8 cellular contexts compared by ENCODE assay signal in the genomic region with DNA sequence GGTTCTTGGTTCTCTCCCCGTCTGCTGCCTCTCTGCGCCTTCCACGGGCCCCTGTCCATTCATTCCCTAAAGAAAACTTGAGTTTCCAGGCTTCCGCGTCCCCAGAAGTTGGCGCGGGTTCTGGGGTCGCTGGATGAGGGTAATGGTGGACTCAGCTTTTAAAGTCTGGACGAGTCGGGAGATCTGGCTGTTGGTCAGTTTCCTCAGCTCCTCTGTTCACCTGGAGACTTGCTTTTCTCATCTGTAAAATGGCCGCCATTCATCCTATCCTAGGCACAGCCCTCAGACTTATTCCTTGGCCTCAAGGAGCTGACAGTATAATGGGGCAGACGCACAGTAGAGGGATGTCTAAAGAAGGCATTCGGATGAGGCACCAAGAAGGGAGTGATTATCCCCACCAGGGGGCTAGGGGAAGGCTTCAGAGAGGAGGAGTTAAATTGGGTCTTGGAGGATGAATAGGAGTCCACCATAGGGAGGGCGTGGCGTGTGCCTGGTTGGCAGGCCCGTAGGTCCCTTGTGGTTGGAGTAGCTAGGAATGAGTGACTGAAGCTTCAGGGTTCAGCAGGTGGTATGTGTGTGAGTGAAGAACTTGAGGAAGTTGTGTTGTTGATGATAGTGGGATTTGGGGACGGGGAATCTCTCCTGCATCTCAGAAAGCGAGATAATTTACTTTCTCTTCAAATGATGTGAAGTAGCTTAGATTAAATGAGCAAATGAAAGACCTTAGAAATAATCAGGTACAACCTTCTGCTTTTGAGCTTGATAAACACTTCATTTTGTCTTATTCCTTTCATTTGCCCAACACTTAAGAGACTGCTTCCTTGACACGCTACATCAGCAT. TPM values are rescaled to one million over a fixed set of nuclear protein-coding genes. Genes with fewer than 3 reads are reported as not detected.
DNase-seq lines count a peak whose midpoint lies in the region; ATAC-seq and TF ChIP-seq lines count a peak whose summit lies in the region.

No MANE protein-coding gene starts in this region.

- no peaks in the 10 kb centered on the region for H3K27me3 ChIP-seq in BJ (ENCODE audit: control insufficient read depth, insufficient read depth, low read length)
- H3K27me3 ChIP-seq in GM23338 (ENCODE audit: insufficient read depth), result no peaks in the 10 kb centered on the region
- no peaks in the 10 kb centered on the region for H3K27me3 ChIP-seq in ectodermal cell (ENCODE audit: control insufficient read depth, insufficient read depth, low read length, poor library complexity, severe bottlenecking)
- no peaks in the 10 kb centered on the region for H3K27me3 ChIP-seq in muscle layer of colon (ENCODE audit: control insufficient read depth in 1 of 2, insufficient read depth in 2 of 2, low read length in 2 of 2)

- peak overlapping the region; percentile 92 for H3K4me3 Mint-ChIP-seq in GM23338
- peak overlapping the region; percentile 97 for H3K4me3 Mint-ChIP-seq in T-helper 1 cell treated with Interleukin-12 subunit alpha and Interleukin-12 subunit beta and Interleukin-4 antibody, amounts not matched to agents 30 μg/mL and 1 μg/mL, for 36 hours

- peak overlapping the region; percentile 79 for H2AFZ ChIP-seq in GM23338

- H3K9ac ChIP-seq in muscle layer of colon (ENCODE audit: low read length), result peak overlapping the region; percentile 89

- peak overlapping the region; percentile 98 for H3K27ac Mint-ChIP-seq in GM23338
- H3K27ac Mint-ChIP-seq in T-helper 1 cell treated with Interleukin-12 subunit alpha and Interleukin-12 subunit beta and Interleukin-4 antibody, amounts not matched to agents 30 μg/mL and 1 μg/mL, for 36 hours, result peak overlapping the region; percentile 94

- H3K4me1 ChIP-seq in GM23338 (ENCODE audit: insufficient read depth) (no peaks in the 10 kb centered on the region), ectodermal cell (ENCODE audit: control insufficient read depth, insufficient read depth, low read length) (no peaks in the 10 kb centered on the region), muscle layer of colon (ENCODE audit: insufficient read depth, low read length) (peaks cover 9% of the 10 kb centered on the region), urinary bladder (ENCODE audit: insufficient read depth) (no peaks in the 10 kb centered on the region)

- peak; percentile 71 for ATAC-seq in GM23338
- no peak for ATAC-seq in GM18909 (IDR thresholded peaks at IDR 0.05; ENCODE audit: poor library complexity, unreplicated experiment)

- H3K9me3 Mint-ChIP-seq in GM23338, result no peaks in the 10 kb centered on the region
- H3K9me3 Mint-ChIP-seq in T-helper 1 cell treated with Interleukin-12 subunit alpha and Interleukin-12 subunit beta and Interleukin-4 antibody, amounts not matched to agents 30 μg/mL and 1 μg/mL, for 36 hours, result no peaks in the 10 kb centered on the region

- TF ChIP-seq CTCF in BJ (IDR thresholded peaks at IDR 0.05; ENCODE audit: insufficient read depth, low read depth, low read length), result peak; percentile 18; the same call in 1 of the 2 replicates
- peak; percentile 15 to 33; a peak in 2 of 4 replicates for TF ChIP-seq CTCF in GM23338 (conservative IDR thresholded peaks at IDR 0.05; ENCODE audit: low read depth in 2 of 2)

- H3K4me3 ChIP-seq in BJ (ENCODE audit: low read depth, low read length) (peak overlapping the region; percentile 72), GM23338 (peak overlapping the region; percentile 85), ectodermal cell (ENCODE audit: insufficient read depth, low read depth, low read length) (peak overlapping the region; percentile 72), muscle layer of colon (ENCODE audit: low read depth in 1 of 2, low read length in 2 of 2) (peak overlapping the region; percentile 57 to 79), urinary bladder (ENCODE audit: low read depth, low read length) (peak overlapping the region; percentile 52)

- H4K20me1 ChIP-seq in GM23338 (replicated peaks; ENCODE audit: insufficient read depth), result no peaks in the 10 kb centered on the region

- H3K9me2 ChIP-seq in GM23338 (ENCODE audit: insufficient read depth), result no peaks in the 10 kb centered on the region

- 0 out of 2 replicates have a peak, but pooled peaks cover 3% of the 10 kb centered on the region for H3F3A ChIP-seq in GM23338 (replicated peaks; ENCODE audit: low read depth)

- DNase-seq in BJ (ENCODE audit: low read depth), result no peak
- DNase-seq in GM23338 (ENCODE audit: low spot score), result peak; percentile 94
- DNase-seq in AG20443 (ENCODE audit: low spot score), result no peak

- peak overlapping the region; percentile 95 for H3K27ac ChIP-seq in GM23338 (ENCODE audit: low read depth)
- H3K27ac ChIP-seq in ectodermal cell (ENCODE audit: insufficient read depth, low read depth, low read length, poor library complexity, severe bottlenecking), result peak overlapping the region; percentile 91
- H3K27ac ChIP-seq in muscle layer of colon (ENCODE audit: low read depth, low read length), result peak overlapping the region; percentile 74
- peak overlapping the region; percentile 68 for H3K27ac ChIP-seq in urinary bladder (ENCODE audit: low read depth)

- H3K36me3 ChIP-seq in BJ (ENCODE audit: control insufficient read depth, insufficient read depth, low read length) (no peaks in the 10 kb centered on the region), GM23338 (ENCODE audit: insufficient read depth) (0 out of 2 replicates have a peak, but pooled peaks cover 3% of the 10 kb centered on the region), ectodermal cell (ENCODE audit: control insufficient read depth, insufficient read depth, low read length) (no peaks in the 10 kb centered on the region), muscle layer of colon (ENCODE audit: insufficient read depth, low read length) (peaks cover 5% of the 10 kb centered on the region), urinary bladder (ENCODE audit: insufficient read depth) (no peaks in the 10 kb centered on the region)

- POLR2A ChIA-PET in BJ (lab: Charles Lee), result interaction anchor here (0.9 kb wide), 1 partner anchor 32 kb away, joined by 3 read pairs; the partner anchor contains the start of gene CCP110

- H3K4me1 Mint-ChIP-seq in GM23338, result peaks cover 12% of the 10 kb centered on the region
- H3K4me1 Mint-ChIP-seq in T-helper 1 cell treated with Interleukin-12 subunit alpha and Interleukin-12 subunit beta and Interleukin-4 antibody, amounts not matched to agents 30 μg/mL and 1 μg/mL, for 36 hours (ENCODE audit: low read depth), result peaks cover 10% of the 10 kb centered on the region

- H3K79me2 ChIP-seq in GM23338 (replicated peaks; ENCODE audit: insufficient read depth), result peaks cover 32% of the 10 kb centered on the region

- H3K4me2 ChIP-seq in GM23338, result peak overlapping the region; percentile 82

- H3K27me3 Mint-ChIP-seq in GM23338 (ENCODE audit: insufficient read depth, low read depth, poor library complexity), result peaks cover 11% of the 10 kb centered on the region
- no peaks in the 10 kb centered on the region for H3K27me3 Mint-ChIP-seq in T-helper 1 cell treated with Interleukin-12 subunit alpha and Interleukin-12 subunit beta and Interleukin-4 antibody, amounts not matched to agents 30 μg/mL and 1 μg/mL, for 36 hours (ENCODE audit: low read depth)

- 10 to 11% methylated on average over 19 of the region's 19 CpGs for WGBS in ectodermal cell, 2 experiments
- WGBS in urinary bladder, result 32% methylated on average over 19 of the region's 19 CpGs

- H3K36me3 Mint-ChIP-seq in GM23338 (ENCODE audit: low read depth), result peaks cover 11% of the 10 kb centered on the region; the same call in 2 of the 3 replicates
- peaks cover 10% of the 10 kb centered on the region for H3K36me3 Mint-ChIP-seq in T-helper 1 cell treated with Interleukin-12 subunit alpha and Interleukin-12 subunit beta and Interleukin-4 antibody, amounts not matched to agents 30 μg/mL and 1 μg/mL, for 36 hours (ENCODE audit: low read depth)

- H3K9me3 ChIP-seq in ectodermal cell (ENCODE audit: control insufficient read depth, low read length) (no peaks in the 10 kb centered on the region), muscle layer of colon (ENCODE audit: low read length) (no peaks in the 10 kb centered on the region)

- CTCF ChIA-PET in BJ (lab: Yijun Ruan, JAX), result interaction anchor here (0.6 to 2.9 kb wide), 12 partner anchors 8 to 1347 kb away, joined by 3 to 14 read pairs (median 5); no protein-coding TSS in a partner anchor

TF ChIP-seq in GM23338, 12 proteins besides CTCF, POLR2A, EP300 and RAD21 (continues in another document):
- peak; percentile 13; the same call in 1 of the 2 replicates for TF ChIP-seq CREB1 (CRISPR knock-in tag; IDR thresholded peaks at IDR 0.05; ENCODE audit: low read depth)

RNA-seq across cellular contexts. Expression of gene VPS35L, which starts 0.7 kb away (rescaled TPM):
- polyA plus RNA-seq in BJ (2011; rRNA removed) (40.1 and 83.2 TPM in 2 replicates), GM23338 (2016; fragmentation: Nextera tagmentation; extraction: Ambion mirVana) (48.0 and 49.7 TPM in 2 replicates), urinary bladder (33.8 TPM)
- polyA minus RNA-seq in BJ (2011; rRNA and poly(A)+ RNA removed), result 72.0 and 82.5 TPM in 2 replicates
- total RNA-seq in GM23338 (2014; rRNA removed; shearing (Covaris generic)), result 54.6 and 61.3 TPM in 2 replicates
- 58.3 TPM for polyA plus RNA-seq in ectodermal cell (2013, experiment 1 of 4)
- 62.4 TPM for polyA plus RNA-seq in ectodermal cell (2013, experiment 2 of 4)
- 47.6 TPM for polyA plus RNA-seq in ectodermal cell (2013, experiment 3 of 4)
- 50.3 TPM for polyA plus RNA-seq in ectodermal cell (2013, experiment 4 of 4)
- 46.3 TPM for total RNA-seq in urinary bladder

RNA-seq across cellular contexts. Expression of gene CCP110, which starts 32.4 kb away (rescaled TPM):
- 2.6 and 5.6 TPM in 2 replicates for polyA plus RNA-seq in BJ (2011; rRNA removed)
- polyA minus RNA-seq in BJ (2011; rRNA and poly(A)+ RNA removed), result 1.7 and 2.7 TPM in 2 replicates
- 20.9 and 25.4 TPM in 2 replicates for total RNA-seq in GM23338 (2014; rRNA removed; shearing (Covaris generic))
- 8.3 and 10.7 TPM in 2 replicates for polyA plus RNA-seq in GM23338 (2016; fragmentation: Nextera tagmentation; extraction: Ambion mirVana)
- polyA plus RNA-seq in ectodermal cell (2013, experiment 1 of 4), result 18.8 TPM
- 19.5 TPM for polyA plus RNA-seq in ectodermal cell (2013, experiment 2 of 4)
- polyA plus RNA-seq in ectodermal cell (2013, experiment 3 of 4), result 16.0 TPM
- 18.2 TPM for polyA plus RNA-seq in ectodermal cell (2013, experiment 4 of 4)
- total RNA-seq in urinary bladder, result 61.5 TPM
- 9.6 TPM for polyA plus RNA-seq in urinary bladder

RNA-seq across cellular contexts. Expression of gene GDE1, which starts 34.3 kb away (rescaled TPM):
- 39.7 and 52.0 TPM in 2 replicates for polyA plus RNA-seq in BJ (2011; rRNA removed)
- polyA minus RNA-seq in BJ (2011; rRNA and poly(A)+ RNA removed), result 11.9 and 14.9 TPM in 2 replicates
- total RNA-seq in GM23338 (2014; rRNA removed; shearing (Covaris generic)), result 60.1 and 69.3 TPM in 2 replicates
- 30.0 and 30.8 TPM in 2 replicates for polyA plus RNA-seq in GM23338 (2016; fragmentation: Nextera tagmentation; extraction: Ambion mirVana)
- polyA plus RNA-seq in ectodermal cell (2013, experiment 1 of 4), result 58.4 TPM
- polyA plus RNA-seq in ectodermal cell (2013, experiment 2 of 4), result 63.0 TPM
- 49.5 TPM for polyA plus RNA-seq in ectodermal cell (2013, experiment 3 of 4)
- 55.8 TPM for polyA plus RNA-seq in ectodermal cell (2013, experiment 4 of 4)
- 54.8 TPM for total RNA-seq in urinary bladder
- 73.9 TPM for polyA plus RNA-seq in urinary bladder
